28 cellular contexts compared by ENCODE assay signal in genomic region chr11:134052395-134052987, GRCh38. TPM values are rescaled to one million over a fixed set of nuclear protein-coding genes. Genes with fewer than 3 reads are reported as not detected.
A peak's percentile ranks its signal among the peaks of the same experiment; 100 is the strongest.
DNase-seq lines count a peak whose midpoint lies in the region; ATAC-seq, FAIRE-seq and TF ChIP-seq lines count a peak whose summit lies in the region.
"Had no signal": no experiment of that assay in that cellular context is flagged by ENCODE, and none has a peak within 500 bp of the region (broad histone marks: within the 10 kb centered on the region; RNA-seq: fewer than 3 reads in every experiment).

No MANE protein-coding gene starts in this region.

- no peak for ATAC-seq in effector memory CD8-positive, alpha-beta T cell (replicated peaks)
- no peak for ATAC-seq in GM18502 (IDR thresholded peaks at IDR 0.05; ENCODE audit: poor library complexity, unreplicated experiment)
- ATAC-seq: left cardiac atrium, Panc1, right lobe of liver had no signal

- H3K27me3 Mint-ChIP-seq in H9 (ENCODE audit: low read depth) (peaks cover 23% of the 10 kb centered on the region), astrocyte (ENCODE audit: low read depth, unreplicated experiment) (peaks cover 9% of the 10 kb centered on the region), Calu3 (ENCODE audit: unreplicated experiment) (peaks cover 22% of the 10 kb centered on the region)
- peaks cover 51 to 75% of the 10 kb centered on the region in 2 donors for H3K27me3 Mint-ChIP-seq in effector memory CD8-positive, alpha-beta T cell

- H3K4me2 ChIP-seq in H9 (ENCODE audit: insufficient read depth, insufficient read length, low read length): no peak overlapping the region
- no peak overlapping the region for H3K4me2 ChIP-seq in astrocyte (ENCODE audit: low read length)
- no peak overlapping the region for H3K4me2 ChIP-seq in mesenchymal stem cell (ENCODE audit: low read length, poor library complexity, severe bottlenecking)
- H3K4me2 ChIP-seq: BLaER1, neural progenitor cell had no signal

- H3K56ac ChIP-seq in H9 (ENCODE audit: insufficient read length, low read depth, low read length): no peak overlapping the region

- H3K79me1 ChIP-seq in H9 (ENCODE audit: insufficient read depth, low read depth, low read length, poor library complexity, severe bottlenecking) (no peaks in the 10 kb centered on the region), mesenchymal stem cell (replicated peaks; ENCODE audit: low read length, poor library complexity, severe bottlenecking) (no peaks in the 10 kb centered on the region)

- no peak overlapping the region for H2BK20ac ChIP-seq in H9 (ENCODE audit: low read depth, low read length, poor library complexity, severe bottlenecking)

- no peak overlapping the region for H2BK12ac ChIP-seq in H9 (ENCODE audit: insufficient read length, low read depth, low read length)
- peak overlapping the region in 1 of 2 experiments; percentile 45 for H2BK12ac ChIP-seq in mesenchymal stem cell (ENCODE audit: low read length in 2 of 2)

- no peak overlapping the region for H3K9ac ChIP-seq in H9 (ENCODE audit: extremely low read depth, insufficient read length, low read length)
- H3K9ac ChIP-seq in astrocyte (ENCODE audit: low read length): no peak overlapping the region
- no peak overlapping the region for H3K9ac ChIP-seq in mesenchymal stem cell (ENCODE audit: low read length)
- H3K9ac ChIP-seq: BLaER1, neural progenitor cell had no signal

- H3K14ac ChIP-seq in H9 (ENCODE audit: insufficient read depth, low read length) (peak overlapping the region; percentile 73; the same call in 1 of the 2 replicates), mesenchymal stem cell (ENCODE audit: low read length in 2 of 2) (peak overlapping the region in 1 of 2 experiments; percentile 61)

- peak overlapping the region; percentile 29 for H2BK120ac ChIP-seq in H9 (ENCODE audit: low read depth, low read length, poor library complexity, severe bottlenecking)
- H2BK120ac ChIP-seq in mesenchymal stem cell (ENCODE audit: low read depth, low read length): no peak overlapping the region

- no peak overlapping the region for H3T11ph ChIP-seq in H9 (ENCODE audit: low read length)

- H3K27ac Mint-ChIP-seq in H9: peak overlapping the region in 1 of 3 experiments; percentile 29; a peak in 1 of 7 replicates
- no peak overlapping the region for H3K27ac Mint-ChIP-seq in astrocyte (ENCODE audit: unreplicated experiment)
- H3K27ac Mint-ChIP-seq in effector memory CD8-positive, alpha-beta T cell: no peak overlapping the region
- no peak overlapping the region for H3K27ac Mint-ChIP-seq in Calu3 (ENCODE audit: unreplicated experiment)
- H3K27ac Mint-ChIP-seq: activated CD4-positive, alpha-beta memory T cell treated with anti-CD3 and anti-CD28 coated beads for 36 hours; neural progenitor cell had no signal

- H2BK15ac ChIP-seq in H9 (ENCODE audit: low read depth, low read length): no peak overlapping the region
- no peak overlapping the region for H2BK15ac ChIP-seq in mesenchymal stem cell (ENCODE audit: low read depth, poor library complexity, severe bottlenecking)

- DNase-seq in Daoy (ENCODE audit: low read depth) (peak; percentile 50), H9 (no peak), astrocyte (ENCODE audit: low read depth) (no peak), mesenchymal stem cell (no peak), RPMI8226 (no peak), Calu3 (no peak)
- no peak for DNase-seq in effector memory CD8-positive, alpha-beta T cell
- DNase-seq: activated CD4-positive, alpha-beta memory T cell treated with anti-CD3 and anti-CD28 coated beads for 36 hours; activated T-cell treated with anti-CD3 and anti-CD28 coated beads for 4 hours; amniotic stem cell; DMS79; effector CD4-positive, alpha-beta T cell; foreskin melanocyte; left cardiac atrium; NCI-H1105; NCI-H2029; NCI-H526; SIG-M5; stimulated activated naive CD4-positive, alpha-beta T cell; SW 1271; T-helper 9 cell had no signal

- TF ChIP-seq CTCF in H9 (conservative IDR thresholded peaks at IDR 0.05) (no peak), astrocyte (IDR thresholded peaks at IDR 0.05; ENCODE audit: insufficient read depth, low read depth, low read length) (no peak), Calu3 (IDR thresholded peaks at IDR 0.05; ENCODE audit: unreplicated experiment) (no peak)

- no peaks in the 10 kb centered on the region for H3K9me3 Mint-ChIP-seq in H9
- H3K9me3 Mint-ChIP-seq in astrocyte (ENCODE audit: unreplicated experiment): no peaks in the 10 kb centered on the region
- no peaks in the 10 kb centered on the region for H3K9me3 Mint-ChIP-seq in effector memory CD8-positive, alpha-beta T cell
- H3K9me3 Mint-ChIP-seq in Calu3 (ENCODE audit: low read depth, unreplicated experiment): no peaks in the 10 kb centered on the region
- H3K9me3 Mint-ChIP-seq: activated CD4-positive, alpha-beta memory T cell treated with anti-CD3 and anti-CD28 coated beads for 36 hours; neural progenitor cell had no signal

- no peak overlapping the region for H4K5ac ChIP-seq in H9 (ENCODE audit: insufficient read length, low read depth, low read length)

- FAIRE-seq in astrocyte (lab: Jason Lieb, UNC): no peak

- H4K20me1 ChIP-seq in H9 (ENCODE audit: control insufficient read depth, insufficient read depth, insufficient read length) (no peaks in the 10 kb centered on the region), astrocyte (ENCODE audit: insufficient read depth, low read length) (no peaks in the 10 kb centered on the region)
- H4K20me1 ChIP-seq: BLaER1 had no signal

- no peak overlapping the region for H2AFZ ChIP-seq in H9 (ENCODE audit: low read length)
- peak overlapping the region; percentile 34 for H2AFZ ChIP-seq in astrocyte (ENCODE audit: low read depth, low read length)
- peak overlapping the region; percentile 10 for H2AFZ ChIP-seq in mesenchymal stem cell (ENCODE audit: low read depth, low read length)
- H2AFZ ChIP-seq: neural progenitor cell had no signal

- no peak overlapping the region for H2BK5ac ChIP-seq in H9 (ENCODE audit: insufficient read length, low read length)
- H2BK5ac ChIP-seq in mesenchymal stem cell (ENCODE audit: low read depth, low read length, poor library complexity, severe bottlenecking): no peak overlapping the region

- no peak overlapping the region for H2AK5ac ChIP-seq in H9 (ENCODE audit: insufficient read length, low read length)
- no peak overlapping the region for H2AK5ac ChIP-seq in mesenchymal stem cell (ENCODE audit: low read length, severe bottlenecking)

- H3K36me3 ChIP-seq in astrocyte (ENCODE audit: insufficient read depth, low read length) (no peaks in the 10 kb centered on the region), mesenchymal stem cell (ENCODE audit: control insufficient read depth in 1 of 2, insufficient read depth in 2 of 2, low read depth in 1 of 2, low read length in 2 of 2) (no peaks in the 10 kb centered on the region)
- H3K36me3 ChIP-seq: BLaER1, neural progenitor cell, right lobe of liver, suprapubic skin had no signal

- intact Hi-C loops in Calu3 (cut with micrococcal nuclease; ENCODE audit: unreplicated experiment): no loop called here

- H4K91ac ChIP-seq in H9 (ENCODE audit: insufficient read length, low read depth, low read length) (no peak overlapping the region), mesenchymal stem cell (ENCODE audit: low read length) (peak overlapping the region; percentile 68)

- H3K4me1 Mint-ChIP-seq in H9 (peaks cover 40 to 43% of the 10 kb centered on the region in 2 experiments), astrocyte (ENCODE audit: low read depth, unreplicated experiment) (peaks cover 7% of the 10 kb centered on the region), Calu3 (ENCODE audit: low read depth, unreplicated experiment) (no peaks in the 10 kb centered on the region)
- peaks cover 0 to 4% of the 10 kb centered on the region in 2 donors for H3K4me1 Mint-ChIP-seq in effector memory CD8-positive, alpha-beta T cell (ENCODE audit: low read depth in 2 of 2)

- H3K27ac ChIP-seq in H9 (ENCODE audit: insufficient read length, low read depth, low read length): no peak overlapping the region
- no peak overlapping the region for H3K27ac ChIP-seq in astrocyte (ENCODE audit: low read depth, low read length)
- H3K27ac ChIP-seq in mesenchymal stem cell (ENCODE audit: low read length, poor library complexity, severe bottlenecking): no peak overlapping the region
- H3K27ac ChIP-seq: BLaER1, neural progenitor cell, right lobe of liver, suprapubic skin, VCaP had no signal

- H3K4ac ChIP-seq in H9 (ENCODE audit: low read depth, low read length) (no peak overlapping the region), mesenchymal stem cell (ENCODE audit: low read depth in 1 of 2, low read length in 2 of 2) (no peak overlapping the region)

- no peaks in the 10 kb centered on the region for H3K9me3 ChIP-seq in H9 (ENCODE audit: control insufficient read depth, low read depth, low read length)
- no peaks in the 10 kb centered on the region for H3K9me3 ChIP-seq in astrocyte (ENCODE audit: insufficient read depth, low read depth, low read length)
- no peaks in the 10 kb centered on the region for H3K9me3 ChIP-seq in mesenchymal stem cell (ENCODE audit: control insufficient read depth, low read length)
- H3K9me3 ChIP-seq: BLaER1, right lobe of liver, suprapubic skin had no signal

- H3K4me3 Mint-ChIP-seq in H9 (peak overlapping the region in 1 of 2 experiments; percentile 4; a peak in 1 of 5 replicates), astrocyte (ENCODE audit: unreplicated experiment) (no peak overlapping the region), Calu3 (ENCODE audit: low read depth, unreplicated experiment) (no peak overlapping the region)
- H3K4me3 Mint-ChIP-seq in effector memory CD8-positive, alpha-beta T cell: no peak overlapping the region
- H3K4me3 Mint-ChIP-seq: activated CD4-positive, alpha-beta memory T cell treated with anti-CD3 and anti-CD28 coated beads for 36 hours; neural progenitor cell had no signal

- CTCF ChIA-PET in Calu3 (lab: Charles Lee): no interaction called here

- H3K27me3 ChIP-seq in H9 (ENCODE audit: insufficient read depth, low read length): no peaks in the 10 kb centered on the region
- H3K27me3 ChIP-seq in astrocyte (ENCODE audit: insufficient read depth, low read length): no peaks in the 10 kb centered on the region
- peaks cover 5 to 31% of the 10 kb centered on the region in 2 experiments for H3K27me3 ChIP-seq in mesenchymal stem cell (ENCODE audit: control insufficient read depth in 1 of 2, insufficient read depth in 1 of 2, low read length in 2 of 2)
- H3K27me3 ChIP-seq: BLaER1 had no signal

- WGBS in H9 (ENCODE audit: extremely low coverage, insufficient read length, low lambda C conversion rate): no CpG with 5 or more reads among the region's 12 CpGs
- WGBS in mesenchymal stem cell: 83% methylated on average over 12 of the region's 12 CpGs

- no peaks in the 10 kb centered on the region for H3K79me2 ChIP-seq in H9 (ENCODE audit: insufficient read depth, low read length)
- no peaks in the 10 kb centered on the region for H3K79me2 ChIP-seq in astrocyte (ENCODE audit: insufficient read depth, low read length)

- H3K18ac ChIP-seq in H9 (ENCODE audit: insufficient read length, low read depth, low read length) (peak overlapping the region; percentile 78), mesenchymal stem cell (ENCODE audit: low read depth in 1 of 2, low read length in 2 of 2) (no peak overlapping the region)

- H3K4me1 ChIP-seq in H9 (ENCODE audit: insufficient read depth, low read length) (peaks cover 3% of the 10 kb centered on the region; the same call in 1 of the 2 replicates), astrocyte (ENCODE audit: insufficient read depth, low read length) (peaks cover 3% of the 10 kb centered on the region), mesenchymal stem cell (ENCODE audit: control insufficient read depth, insufficient read depth, low read depth, low read length) (peaks cover 5% of the 10 kb centered on the region)
- H3K4me1 ChIP-seq: right lobe of liver had no signal

- H3K36me3 Mint-ChIP-seq in H9 (ENCODE audit: insufficient read depth in 1 of 3, low read depth in 3 of 3) (no peaks in the 10 kb centered on the region), astrocyte (ENCODE audit: low read depth, unreplicated experiment) (no peaks in the 10 kb centered on the region), Calu3 (ENCODE audit: insufficient read depth, unreplicated experiment) (no peaks in the 10 kb centered on the region)
- H3K36me3 Mint-ChIP-seq in effector memory CD8-positive, alpha-beta T cell (ENCODE audit: insufficient read depth): peaks cover 9% of the 10 kb centered on the region
- H3K36me3 Mint-ChIP-seq: activated CD4-positive, alpha-beta memory T cell treated with anti-CD3 and anti-CD28 coated beads for 36 hours; neural progenitor cell had no signal

- peaks cover 6% of the 10 kb centered on the region for H3K23me2 ChIP-seq in H9 (ENCODE audit: insufficient read length, low read depth, low read length, poor library complexity, severe bottlenecking)

- no TSS peak for BruUV-seq in Calu3 (replicated peaks; lab: Mats Ljungman, UMichigan)

- no peak overlapping the region for H4K8ac ChIP-seq in H9 (replicated peaks; ENCODE audit: insufficient read length, low read depth, low read length)
- peak overlapping the region; percentile 49 for H4K8ac ChIP-seq in mesenchymal stem cell (ENCODE audit: low read length)

- H3K4me3 ChIP-seq in astrocyte (ENCODE audit: insufficient read depth, low read depth, low read length) (no peak overlapping the region), mesenchymal stem cell (ENCODE audit: insufficient read depth in 1 of 2, low read depth in 1 of 2, low read length in 2 of 2) (no peak overlapping the region)
- H3K4me3 ChIP-seq: BLaER1, neural progenitor cell, right lobe of liver, suprapubic skin had no signal

- no peak overlapping the region for H3K23ac ChIP-seq in H9 (ENCODE audit: insufficient read length, low read depth, low read length)
- H3K23ac ChIP-seq in mesenchymal stem cell (ENCODE audit: low read length in 2 of 2): no peak overlapping the region

RNA-seq across cellular contexts. Expression of gene JAM3, which starts 16.4 kb away (rescaled TPM):
- total RNA-seq in Daoy (2014; rRNA removed; shearing (Covaris generic)): 53.9 and 61.8 TPM in 2 replicates
- total RNA-seq in H9 (2021): 30.0 and 36.5 TPM in 2 replicates
- 88.3 and 88.4 TPM in 2 replicates for total RNA-seq in astrocyte
- 56.5 TPM for polyA plus RNA-seq in mesenchymal stem cell (2013, experiment 1 of 2)
- 57.3 TPM for polyA plus RNA-seq in mesenchymal stem cell (2013, experiment 2 of 2)
- total RNA-seq in Calu3 (2022): 0.22 TPM in 1 of 2 replicates, not detected in the other

Comparison
In these comparisons a context has a peak if more than half of its experiments do, and no peak if none do; other contexts are left out.
1. RNA of gene JAM3, which starts 16.4 kb away (total RNA-seq): 88.3 to 88.4 TPM in astrocyte, 53.9 to 61.8 TPM in Daoy and 30.0 to 36.5 TPM in H9; 0.22 TPM in Calu3; every median in the first group is over 10 times any median in the second.